ENCODE assay signal across 8 cellular contexts in genomic region chr22:29310863-29311339, GRCh38. TPM values are rescaled to one million over a fixed set of nuclear protein-coding genes. Genes with fewer than 3 reads are reported as not detected.
DNase-seq lines count a peak whose midpoint lies in the region; ATAC-seq, FAIRE-seq and TF ChIP-seq lines count a peak whose summit lies in the region.

No MANE protein-coding gene starts in this region.

- FAIRE-seq in G401.6 (lab: Jason Lieb, UNC) = peak; percentile 61

- peaks cover 45% of the 10 kb centered on the region for H3K4me1 ChIP-seq in effector memory CD4-positive, alpha-beta T cell (ENCODE audit: control insufficient read depth, insufficient read depth, low read length, poor library complexity, severe bottlenecking)

- H3K27ac ChIP-seq in effector memory CD4-positive, alpha-beta T cell (ENCODE audit: insufficient read depth, low read length, poor library complexity, severe bottlenecking) = no peak overlapping the region

- no peak for ATAC-seq in GM18511 (IDR thresholded peaks at IDR 0.05; ENCODE audit: unreplicated experiment)

- TF ChIP-seq CTCF in NB4 (IDR thresholded peaks at IDR 0.05; ENCODE audit: low read depth, low read length) = no peak

- peaks cover 30% of the 10 kb centered on the region for H3K27me3 Mint-ChIP-seq in activated CD4-positive, alpha-beta T cell treated with anti-CD3 and anti-CD28 coated beads, Interleukin-2, amount 10 ng/mL, durations not matched to agents 24 days and 14 days

- DNase-seq in NB4 (ENCODE audit: low read depth) (peak; percentile 86), medulla oblongata (ENCODE audit: extremely low spot score) (peak; percentile 97), cortex of kidney (lab: John Stamatoyannopoulos, UW) (no peak)
- peak; percentile 89 for DNase-seq in activated CD4-positive, alpha-beta T cell treated with anti-CD3 and anti-CD28 coated beads, Interleukin-2, amount 10 ng/mL, durations not matched to agents 24 days and 14 days
- peak; percentile 32 to 36 (median 33) for DNase-seq in effector memory CD4-positive, alpha-beta T cell
- DNase-seq in stimulated activated CD4-positive, alpha-beta T cell treated with anti-CD3 and anti-CD28 coated beads, TNF-alpha, amount 100 ng/mL, for 4 hours (ENCODE audit: low read depth in 3 of 3) = peak in 2 of 3 experiments; percentile 46 to 48

- no peak overlapping the region for H3K4me3 ChIP-seq in NB4 (ENCODE audit: low read depth, low read length)
- no peak overlapping the region for H3K4me3 ChIP-seq in effector memory CD4-positive, alpha-beta T cell (ENCODE audit: insufficient read depth, low read depth, low read length, poor library complexity, severe bottlenecking)

- no peaks in the 10 kb centered on the region for H3K36me3 ChIP-seq in effector memory CD4-positive, alpha-beta T cell (ENCODE audit: control insufficient read depth, insufficient read depth, low read length)

- TF ChIP-seq POLR2A in NB4 (IDR thresholded peaks at IDR 0.05; ENCODE audit: extremely low read depth, insufficient read length) = no peak

- peaks cover 16% of the 10 kb centered on the region for H3K27me3 ChIP-seq in effector memory CD4-positive, alpha-beta T cell (replicated peaks; ENCODE audit: control insufficient read depth, insufficient read depth, low read length, poor library complexity, severe bottlenecking)

- no peak overlapping the region for H3K4me3 Mint-ChIP-seq in activated CD4-positive, alpha-beta T cell treated with anti-CD3 and anti-CD28 coated beads, Interleukin-2, amount 10 ng/mL, durations not matched to agents 24 days and 14 days

- no peaks in the 10 kb centered on the region for H3K36me3 Mint-ChIP-seq in activated CD4-positive, alpha-beta T cell treated with anti-CD3 and anti-CD28 coated beads, Interleukin-2, amount 10 ng/mL, durations not matched to agents 24 days and 14 days (ENCODE audit: low read depth)

- H3K4me1 Mint-ChIP-seq in activated CD4-positive, alpha-beta T cell treated with anti-CD3 and anti-CD28 coated beads, Interleukin-2, amount 10 ng/mL, durations not matched to agents 24 days and 14 days = peaks cover 14% of the 10 kb centered on the region

- no peaks in the 10 kb centered on the region for H3K9me3 Mint-ChIP-seq in activated CD4-positive, alpha-beta T cell treated with anti-CD3 and anti-CD28 coated beads, Interleukin-2, amount 10 ng/mL, durations not matched to agents 24 days and 14 days

- H3K27ac Mint-ChIP-seq in activated CD4-positive, alpha-beta T cell treated with anti-CD3 and anti-CD28 coated beads, Interleukin-2, amount 10 ng/mL, durations not matched to agents 24 days and 14 days = peak overlapping the region; percentile 72

- H3K9me3 ChIP-seq in effector memory CD4-positive, alpha-beta T cell (ENCODE audit: control insufficient read depth, low read length) = no peaks in the 10 kb centered on the region

- intact Hi-C loops in activated CD4-positive, alpha-beta T cell treated with anti-CD3 and anti-CD28 coated beads, Interleukin-2, amount 10 ng/mL, durations not matched to agents 24 days and 14 days (cut with micrococcal nuclease) = loop anchor here (5.0 kb wide), 1 partner anchor 1981 kb away; the partner anchor contains the start of gene PIK3IP1

RNA-seq across cellular contexts. Expression of gene GAS2L1, which starts 4.5 kb away (rescaled TPM):
- total RNA-seq in activated CD4-positive, alpha-beta T cell treated with anti-CD3 and anti-CD28 coated beads, Interleukin-2, amount 10 ng/mL, durations not matched to agents 24 days and 14 days = 1.5 and 2.6 TPM in 2 replicates

RNA-seq across cellular contexts. Expression of gene RASL10A, which starts 4.6 kb away (rescaled TPM):
- 0.30 and 0.64 TPM in 2 replicates for total RNA-seq in activated CD4-positive, alpha-beta T cell treated with anti-CD3 and anti-CD28 coated beads, Interleukin-2, amount 10 ng/mL, durations not matched to agents 24 days and 14 days

RNA-seq across cellular contexts. Expression of gene EWSR1, which starts 42.8 kb away (rescaled TPM):
- 445 and 446 TPM in 2 replicates for total RNA-seq in activated CD4-positive, alpha-beta T cell treated with anti-CD3 and anti-CD28 coated beads, Interleukin-2, amount 10 ng/mL, durations not matched to agents 24 days and 14 days

RNA-seq across cellular contexts. Expression of gene RHBDD3, which starts 43.1 kb away (rescaled TPM):
- 49.5 and 51.9 TPM in 2 replicates for total RNA-seq in activated CD4-positive, alpha-beta T cell treated with anti-CD3 and anti-CD28 coated beads, Interleukin-2, amount 10 ng/mL, durations not matched to agents 24 days and 14 days
